In the genomic region with DNA sequence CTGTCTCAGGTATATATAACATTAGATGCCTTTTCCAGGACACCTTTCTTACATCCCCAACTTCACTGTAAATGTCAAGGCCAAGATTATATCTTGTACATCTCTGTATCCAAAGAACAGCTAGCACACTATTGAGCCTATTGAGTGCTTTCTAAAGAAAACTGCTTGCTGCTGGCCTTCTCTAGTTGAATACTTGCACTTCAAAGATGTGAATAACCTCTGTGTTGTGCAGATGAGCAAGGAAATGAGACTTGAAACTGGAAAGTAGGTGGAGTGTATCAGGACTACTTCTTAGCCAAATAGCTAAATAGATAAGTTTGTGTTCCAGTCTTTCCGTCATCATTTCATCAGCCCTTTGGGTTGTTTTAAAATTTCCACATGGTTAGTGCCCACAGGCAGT, we compare ENCODE assay signal across 20 cellular contexts.
DNase-seq lines count a peak whose midpoint lies in the region; ATAC-seq and TF ChIP-seq lines count a peak whose summit lies in the region.
"Had no signal": no experiment of that assay in that cellular context is flagged by ENCODE, and none has a peak within 500 bp of the region (broad histone marks: within the 10 kb centered on the region; RNA-seq: fewer than 3 reads in every experiment).

No MANE protein-coding gene starts in this region.

- no peak overlapping the region for H3K4me2 ChIP-seq in MM.1S (ENCODE audit: low read depth, low read length)
- H3K4me2 ChIP-seq: BLaER1, GM23338 had no signal

- no peak overlapping the region for H3K4me3 ChIP-seq in MM.1S (ENCODE audit: low read length)
- H3K4me3 ChIP-seq: BLaER1, GM23338 had no signal

- ATAC-seq in GM21360 (IDR thresholded peaks at IDR 0.05; ENCODE audit: unreplicated experiment): no peak
- ATAC-seq: CD8-positive, alpha-beta T cell; GM23338; HCT116 had no signal

- H4K20me1 ChIP-seq in MM.1S (ENCODE audit: insufficient read depth, low read length): no peaks in the 10 kb centered on the region
- H4K20me1 ChIP-seq: BLaER1 had no signal

- TF ChIP-seq CTCF in MM.1S (IDR thresholded peaks at IDR 0.05; ENCODE audit: low read length) (no peak), GM10266 (IDR thresholded peaks at IDR 0.05; ENCODE audit: control insufficient read depth, insufficient read depth, low read depth, missing control alignments) (no peak)

- H3F3A ChIP-seq in MM.1S (ENCODE audit: insufficient read depth, low read length): no peaks in the 10 kb centered on the region

- H3K27ac ChIP-seq in MM.1S (ENCODE audit: low read length): no peak overlapping the region
- H3K27ac ChIP-seq: 22Rv1, BLaER1, C4-2B had no signal

- no peaks in the 10 kb centered on the region for H3K9me3 ChIP-seq in MM.1S (replicated peaks; ENCODE audit: insufficient read depth, low read length)
- H3K9me3 ChIP-seq: BLaER1 had no signal

- no peaks in the 10 kb centered on the region for H3K27me3 ChIP-seq in MM.1S (replicated peaks; ENCODE audit: insufficient read depth, low read length)

- H3K9me2 ChIP-seq in MM.1S (replicated peaks; ENCODE audit: insufficient read depth, low read length): no peaks in the 10 kb centered on the region

- DNase-seq in COLO829 (ENCODE audit: low spot score) (peak; percentile 6), MM.1S (peak; percentile 7), epidermal melanocyte (ENCODE audit: insufficient read length, low spot score) (peak; percentile 16), foreskin melanocyte (peak; percentile 47), GM10266 (ENCODE audit: extremely low spot score) (no peak), activated gamma-delta T cell (lab: John Stamatoyannopoulos, UW) (no peak), inferior parietal cortex (ENCODE audit: extremely low spot score) (no peak)
- DNase-seq: CD4-positive, CD25-positive, alpha-beta regulatory T cell; CD8-positive, alpha-beta T cell; DMS 273 treated with DMSO at 0.1 percent for 48 hours; DMS79; EL; GDM1; H9 had no signal

- H2AFZ ChIP-seq in MM.1S (ENCODE audit: low read length): no peak overlapping the region
- H2AFZ ChIP-seq: GM23338 had no signal

- H3K9ac ChIP-seq in MM.1S (ENCODE audit: low read length): no peak overlapping the region
- H3K9ac ChIP-seq: BLaER1 had no signal

- no peaks in the 10 kb centered on the region for H3K79me2 ChIP-seq in MM.1S (ENCODE audit: low read length)

- H3K4me1 ChIP-seq in MM.1S (ENCODE audit: low read length): no peaks in the 10 kb centered on the region
- H3K4me1 ChIP-seq: BLaER1 had no signal

- no peaks in the 10 kb centered on the region for H3K36me3 ChIP-seq in MM.1S (replicated peaks; ENCODE audit: insufficient read depth, low read length)
- H3K36me3 ChIP-seq: BLaER1 had no signal

Comparison
In these comparisons a context has a peak if more than half of its experiments do, and no peak if none do; other contexts are left out.
1. DNase-seq: peak in COLO829 (single experiment), MM.1S (single experiment), epidermal melanocyte (single experiment) and foreskin melanocyte (single experiment); none in GM10266 (single experiment), activated gamma-delta T cell (single experiment) and inferior parietal cortex (single experiment).